Comparison of ENCODE assay signal across 8 cellular contexts in the genomic region with DNA sequence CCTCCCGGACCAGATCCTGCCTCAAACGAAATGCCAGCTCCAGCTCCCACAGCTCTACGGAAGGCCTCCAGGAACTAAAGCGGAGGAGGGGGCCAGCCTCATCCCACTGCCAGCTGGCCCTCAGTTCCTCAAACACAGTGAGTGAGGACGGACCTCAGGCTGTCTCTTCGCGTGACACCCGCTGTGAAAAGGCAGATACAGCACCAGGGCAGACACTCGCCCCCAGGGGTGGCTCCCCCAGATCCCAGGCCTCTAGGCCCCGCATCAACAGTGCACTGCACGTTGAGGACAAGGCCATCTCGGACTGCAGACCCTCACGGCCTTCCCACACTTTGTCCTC.
A peak's percentile ranks its signal among the peaks of the same experiment; 100 is the strongest.
DNase-seq lines count a peak whose midpoint lies in the region; ATAC-seq and TF ChIP-seq lines count a peak whose summit lies in the region.
"Not testable (repeated sequence)": the region's sequence is repeated elsewhere in the genome, so short reads cannot be mapped to it uniquely, and the experiment has no call there.

No MANE protein-coding gene starts in this region.

- DNase-seq in H9; MCF 10A (ENCODE audit: unreplicated experiment); nephron progenitor cell: not testable (repeated sequence)
- DNase-seq in glutamatergic neuron (peak; percentile 28), right cardiac atrium (peak in 2 of 3 donors; percentile 56 to 62), type B pancreatic cell (ENCODE audit: extremely low spot score, unreplicated experiment) (peak; percentile 78)
- peak; percentile 1 for DNase-seq in stimulated activated CD4-positive, alpha-beta T cell treated with anti-CD3 and anti-CD28 coated beads, Interleukin-1b, Interleukin-23, amount 100 ng/mL, for 48 hours

- not testable (repeated sequence) for H3K23me2 ChIP-seq in H9 (ENCODE audit: insufficient read length, low read depth, low read length, poor library complexity, severe bottlenecking)

- H3K9me3 Mint-ChIP-seq in H9: peaks cover 10 to 30% of the 10 kb centered on the region in 2 experiments
- H3K9me3 Mint-ChIP-seq in MCF 10A (ENCODE audit: unreplicated experiment); type B pancreatic cell: not testable (repeated sequence)
- H3K9me3 Mint-ChIP-seq in glutamatergic neuron (ENCODE audit: unreplicated experiment): peaks cover 22% of the 10 kb centered on the region
- H3K9me3 Mint-ChIP-seq in nephron progenitor cell: peaks cover 12% of the 10 kb centered on the region

- H3K27me3 Mint-ChIP-seq in H9 (ENCODE audit: low read depth); MCF 10A (ENCODE audit: insufficient read depth, unreplicated experiment); nephron progenitor cell (ENCODE audit: low read depth, poor library complexity); type B pancreatic cell: not testable (repeated sequence)
- peaks cover 15% of the 10 kb centered on the region for H3K27me3 Mint-ChIP-seq in glutamatergic neuron (ENCODE audit: unreplicated experiment)

- not testable (repeated sequence) for H4K20me1 ChIP-seq in H9 (ENCODE audit: control insufficient read depth, insufficient read depth, insufficient read length)

- not testable (repeated sequence) for H3K4me3 Mint-ChIP-seq in H9; MCF 10A (ENCODE audit: unreplicated experiment); glutamatergic neuron (ENCODE audit: unreplicated experiment); type B pancreatic cell
- peak overlapping the region; percentile 3 for H3K4me3 Mint-ChIP-seq in nephron progenitor cell

- not testable (repeated sequence) for TF ChIP-seq CTCF in 22Rv1 (IDR thresholded peaks at IDR 0.05); H9 (conservative IDR thresholded peaks at IDR 0.05); MCF 10A (IDR thresholded peaks at IDR 0.05; ENCODE audit: unreplicated experiment); glutamatergic neuron (IDR thresholded peaks at IDR 0.05; ENCODE audit: partially characterized antibody, unreplicated experiment); nephron progenitor cell (IDR thresholded peaks at IDR 0.05); type B pancreatic cell (conservative IDR thresholded peaks at IDR 0.05)

- H3K27ac Mint-ChIP-seq in H9: peak overlapping the region; percentile 61 to 92 (median 83); a peak in 5 of 7 replicates
- H3K27ac Mint-ChIP-seq in MCF 10A (ENCODE audit: low read depth, unreplicated experiment): peak overlapping the region; percentile 16
- H3K27ac Mint-ChIP-seq in glutamatergic neuron (ENCODE audit: unreplicated experiment): peak overlapping the region; percentile 3
- H3K27ac Mint-ChIP-seq in nephron progenitor cell: peak overlapping the region; percentile 90
- H3K27ac Mint-ChIP-seq in type B pancreatic cell: peak overlapping the region; percentile 42

- not testable (repeated sequence) for H3K27me3 ChIP-seq in H9 (ENCODE audit: insufficient read depth, low read length); right cardiac atrium (ENCODE audit: control insufficient read depth, insufficient read depth)

- H3K79me1 ChIP-seq in H9 (ENCODE audit: insufficient read depth, low read depth, low read length, poor library complexity, severe bottlenecking): not testable (repeated sequence)

- intact Hi-C loops in MCF 10A (cut with micrococcal nuclease); right cardiac atrium (cut with DNase I): not testable (repeated sequence)

- not testable (repeated sequence) for BruUV-seq in MCF 10A (replicated peaks; lab: Mats Ljungman, UMichigan)

- H2BK5ac ChIP-seq in H9 (ENCODE audit: insufficient read length, low read length): not testable (repeated sequence)

- H3K36me3 Mint-ChIP-seq in H9 (ENCODE audit: insufficient read depth in 1 of 3, low read depth in 3 of 3): peaks cover 43 to 47% (median 44%) of the 10 kb centered on the region in 3 experiments
- H3K36me3 Mint-ChIP-seq in MCF 10A (ENCODE audit: insufficient read depth, unreplicated experiment): not testable (repeated sequence)
- peaks cover 14% of the 10 kb centered on the region for H3K36me3 Mint-ChIP-seq in glutamatergic neuron (ENCODE audit: unreplicated experiment)
- peaks cover 58% of the 10 kb centered on the region for H3K36me3 Mint-ChIP-seq in nephron progenitor cell (ENCODE audit: low read depth)
- H3K36me3 Mint-ChIP-seq in type B pancreatic cell: peaks cover 32% of the 10 kb centered on the region

- CTCF ChIA-PET in MCF 10A (lab: Yijun Ruan, JAX): not testable (repeated sequence)

- not testable (repeated sequence) for H3K9me3 ChIP-seq in H9 (ENCODE audit: control insufficient read depth, low read depth, low read length); right cardiac atrium (ENCODE audit: control insufficient read depth, low read length)

- H2BK12ac ChIP-seq in H9 (ENCODE audit: insufficient read length, low read depth, low read length): not testable (repeated sequence)

- H4K8ac ChIP-seq in H9 (replicated peaks; ENCODE audit: insufficient read length, low read depth, low read length): not testable (repeated sequence)

- WGBS in H9 (ENCODE audit: extremely low coverage, insufficient read length, low lambda C conversion rate): no CpG with 5 or more reads among the region's 13 CpGs
- 84% methylated on average over 10 of the region's 13 CpGs for WGBS in right cardiac atrium

- not testable (repeated sequence) for H3K18ac ChIP-seq in H9 (ENCODE audit: insufficient read length, low read depth, low read length)

- not testable (repeated sequence) for H4K91ac ChIP-seq in H9 (ENCODE audit: insufficient read length, low read depth, low read length)

- not testable (repeated sequence) for ATAC-seq in right cardiac atrium

- H3K23ac ChIP-seq in H9 (ENCODE audit: insufficient read length, low read depth, low read length): not testable (repeated sequence)

- H2AFZ ChIP-seq in H9 (ENCODE audit: low read length): not testable (repeated sequence)

- not testable (repeated sequence) for H2BK120ac ChIP-seq in H9 (ENCODE audit: low read depth, low read length, poor library complexity, severe bottlenecking)

- not testable (repeated sequence) for H3K4me3 ChIP-seq in right cardiac atrium (ENCODE audit: low read length)

- H3K4me2 ChIP-seq in H9 (ENCODE audit: insufficient read depth, insufficient read length, low read length): not testable (repeated sequence)

- H3K14ac ChIP-seq in H9 (ENCODE audit: insufficient read depth, low read length): not testable (repeated sequence)

- H2AK5ac ChIP-seq in H9 (ENCODE audit: insufficient read length, low read length): not testable (repeated sequence)

- not testable (repeated sequence) for H3K4ac ChIP-seq in H9 (ENCODE audit: low read depth, low read length)

- POLR2A ChIA-PET in MCF 10A (lab: Yijun Ruan, JAX): not testable (repeated sequence)

- H3K4me1 Mint-ChIP-seq in H9 (peaks cover 38 to 42% of the 10 kb centered on the region in 2 experiments), glutamatergic neuron (ENCODE audit: low read depth, unreplicated experiment) (peaks cover 23% of the 10 kb centered on the region), nephron progenitor cell (peaks cover 33% of the 10 kb centered on the region), type B pancreatic cell (ENCODE audit: unreplicated experiment) (peaks cover 24% of the 10 kb centered on the region)
- H3K4me1 Mint-ChIP-seq in MCF 10A (ENCODE audit: insufficient read depth, unreplicated experiment): not testable (repeated sequence)

- H3K9ac ChIP-seq in H9 (ENCODE audit: extremely low read depth, insufficient read length, low read length): not testable (repeated sequence)

- not testable (repeated sequence) for H3K4me1 ChIP-seq in H9 (ENCODE audit: insufficient read depth, low read length); right cardiac atrium (ENCODE audit: control insufficient read depth, insufficient read depth, low read length)

- H2BK20ac ChIP-seq in H9 (ENCODE audit: low read depth, low read length, poor library complexity, severe bottlenecking): not testable (repeated sequence)

- not testable (repeated sequence) for H3T11ph ChIP-seq in H9 (ENCODE audit: low read length)

- not testable (repeated sequence) for H3K79me2 ChIP-seq in H9 (ENCODE audit: insufficient read depth, low read length)

- H2BK15ac ChIP-seq in H9 (ENCODE audit: low read depth, low read length): not testable (repeated sequence)

- H3K27ac ChIP-seq in 22Rv1: peak overlapping the region; percentile 28; the same call in 1 of the 2 replicates
- H3K27ac ChIP-seq in H9 (ENCODE audit: insufficient read length, low read depth, low read length); right cardiac atrium (ENCODE audit: low read length): not testable (repeated sequence)

- H3K56ac ChIP-seq in H9 (ENCODE audit: insufficient read length, low read depth, low read length): not testable (repeated sequence)

- H4K5ac ChIP-seq in H9 (ENCODE audit: insufficient read length, low read depth, low read length): not testable (repeated sequence)

Comparison
In these comparisons a context has a peak if more than half of its experiments do, and no peak if none do; other contexts are left out.
1. H3K27ac Mint-ChIP-seq: peak in every context shown above with its lines; median percentile 90 in nephron progenitor cell; 83 in H9; 42 in type B pancreatic cell; 16 in MCF 10A; 3 in glutamatergic neuron.